In the genomic region with DNA sequence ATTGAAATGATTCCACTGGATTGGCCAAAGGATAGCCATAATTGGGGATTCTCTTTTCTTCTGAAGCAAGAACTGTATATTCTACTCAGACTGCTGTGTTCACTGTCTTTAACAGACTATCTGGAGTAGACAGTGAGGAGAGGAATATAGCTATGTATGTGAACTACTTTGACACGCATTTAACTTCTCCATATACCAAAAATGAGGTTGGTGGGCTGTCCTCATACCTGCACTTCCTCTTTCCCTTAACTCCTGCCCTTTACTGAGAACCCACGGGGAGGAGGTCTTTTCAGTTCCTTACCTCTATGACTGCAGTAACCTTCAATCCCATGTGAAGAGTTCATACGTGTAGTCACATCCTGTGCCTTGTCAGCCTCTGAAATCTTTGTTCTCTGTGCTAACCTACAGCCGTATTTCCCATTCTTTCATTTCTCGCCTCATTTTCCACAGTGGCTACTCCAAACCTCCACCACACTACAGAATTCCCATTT, we compare ENCODE assay signal across 11 cellular contexts.
DNase-seq lines count a peak whose midpoint lies in the region; ATAC-seq, FAIRE-seq and TF ChIP-seq lines count a peak whose summit lies in the region.
"Had no signal": no experiment of that assay in that cellular context is flagged by ENCODE, and none has a peak within 500 bp of the region (broad histone marks: within the 10 kb centered on the region; RNA-seq: fewer than 3 reads in every experiment).

No MANE protein-coding gene starts in this region.

- no peak overlapping the region for H3K4me3 ChIP-seq in K562
- H3K4me3 ChIP-seq in PC-9: no peak overlapping the region

- H3K4me1 ChIP-seq in K562 (replicated peaks in 1 of 2; ENCODE audit: control insufficient read depth in 2 of 2, insufficient read depth in 2 of 2, low read length in 2 of 2): no peaks in the 10 kb centered on the region
- no peaks in the 10 kb centered on the region for H3K4me1 ChIP-seq in PC-9 (replicated peaks; ENCODE audit: insufficient read depth)

- no peaks in the 10 kb centered on the region for H3K9me3 ChIP-seq in K562 (replicated peaks; ENCODE audit: control insufficient read depth, insufficient read depth, low read depth, low read length)
- H3K9me3 ChIP-seq in PC-9 (ENCODE audit: insufficient read depth, low read depth): no peaks in the 10 kb centered on the region

- no peak overlapping the region for H3K27ac ChIP-seq in K562 (ENCODE audit: extremely low read depth, low read depth, low read length)
- H3K27ac ChIP-seq in PC-9: no peak overlapping the region

- no peak overlapping the region for H3K9ac ChIP-seq in K562 (ENCODE audit: insufficient read depth in 1 of 2, low read depth in 2 of 2, low read length in 2 of 2)

- intact Hi-C loops in K562 (cut with micrococcal nuclease): no loop called here
- intact Hi-C loops in PC-9 (cut with micrococcal nuclease; ENCODE audit: unreplicated experiment): no loop called here

- H3K9me1 ChIP-seq in K562 (ENCODE audit: control insufficient read depth, insufficient read depth, low read length): no peaks in the 10 kb centered on the region

- no peak for DNase-seq in K562 (ENCODE audit: extremely low read depth in 1 of 4, low spot score in 3 of 4)
- DNase-seq in NCI-H187 (lab: John Stamatoyannopoulos, UW): no peak
- DNase-seq in NCI-H1048 (lab: John Stamatoyannopoulos, UW): no peak
- DNase-seq in NCI-H526 treated with DMSO at 0.1 percent for 48 hours (lab: John Stamatoyannopoulos, UW): no peak
- no peak for DNase-seq in PC-9
- DNase-seq: immature natural killer cell, NCI-H146 had no signal

- H3K36me3 ChIP-seq in K562 (ENCODE audit: control insufficient read depth, insufficient read depth, low read length): no peaks in the 10 kb centered on the region
- H3K36me3 ChIP-seq in PC-9 (ENCODE audit: low read depth): no peaks in the 10 kb centered on the region

- TF ChIP-seq EP300 in K562 (IDR thresholded peaks at IDR 0.05; ENCODE audit: low read length): no peak

- WGBS in K562 (ENCODE audit: insufficient coverage, low coverage, missing lambda C conversion rate): 3% methylated on average over 5 of the region's 5 CpGs

- BruUV-seq in K562 (replicated peaks; lab: Mats Ljungman, UMichigan) (no TSS peak), PC-9 (replicated peaks; lab: Mats Ljungman, UMichigan) (no TSS peak)

- POLR2A ChIA-PET in K562 (lab: Yijun Ruan, JAX) (no interaction called here), PC-9 (lab: Charles Lee; ENCODE audit: unreplicated experiment) (no interaction called here)

- H3K4me2 ChIP-seq in K562 (ENCODE audit: insufficient read depth, low read length) (no peak overlapping the region), PC-9 (no peak overlapping the region)

- TF ChIP-seq RAD21 in K562 (CRISPR knock-in tag; conservative IDR thresholded peaks at IDR 0.05 in 1 of 2, IDR thresholded peaks at IDR 0.05 in 1 of 2): no peak

- ATAC-seq in GM18517 (IDR thresholded peaks at IDR 0.05; ENCODE audit: unreplicated experiment) (peak; percentile 56), GM21447 (IDR thresholded peaks at IDR 0.05; ENCODE audit: unreplicated experiment) (peak; percentile 72), HG03354 (IDR thresholded peaks at IDR 0.05; ENCODE audit: poor library complexity, severe bottlenecking, unreplicated experiment) (peak; percentile 58), K562 (no peak)

- no peak for TF ChIP-seq POLR2A in K562 (conservative IDR thresholded peaks at IDR 0.05)

- H2AFZ ChIP-seq in K562 (ENCODE audit: low read depth, low read length): no peak overlapping the region
- H2AFZ ChIP-seq in PC-9: no peak overlapping the region

- no peaks in the 10 kb centered on the region for H3K27me3 ChIP-seq in K562 (ENCODE audit: control insufficient read depth in 2 of 2, insufficient read depth in 2 of 2, low read length in 2 of 2)
- peaks cover 47% of the 10 kb centered on the region for H3K27me3 ChIP-seq in PC-9 (ENCODE audit: insufficient read depth, low read depth)

- CTCF ChIA-PET in K562 (lab: Yijun Ruan, JAX; ENCODE audit: low intra/inter-chr PET ratio): no interaction called here
- CTCF ChIA-PET in PC-9 (lab: Charles Lee): no interaction called here

- no peaks in the 10 kb centered on the region for H3K9me2 ChIP-seq in PC-9 (ENCODE audit: insufficient read depth)

- no peaks in the 10 kb centered on the region for H3F3A ChIP-seq in PC-9 (ENCODE audit: insufficient read depth, low read depth)

- FAIRE-seq in K562 (lab: Jason Lieb, UNC): no peak
- FAIRE-seq: TTC549 had no signal

- H3K79me2 ChIP-seq in K562 (ENCODE audit: control insufficient read depth, insufficient read depth, low read length): no peaks in the 10 kb centered on the region
- no peaks in the 10 kb centered on the region for H3K79me2 ChIP-seq in PC-9 (ENCODE audit: low read depth)

- in situ Hi-C loops in K562 (cut with MboI): no loop called here

- H4K20me1 ChIP-seq in K562 (replicated peaks; ENCODE audit: control insufficient read depth, insufficient read depth, low read length) (no peaks in the 10 kb centered on the region), PC-9 (ENCODE audit: insufficient read depth) (no peaks in the 10 kb centered on the region)

- no peak for TF ChIP-seq CTCF in K562 (IDR thresholded peaks at IDR 0.05 in 2 of 3, conservative IDR thresholded peaks at IDR 0.05 in 1 of 3; ENCODE audit: insufficient read depth in 2 of 3, low read depth in 1 of 3, low read length in 3 of 3)
- no peak for TF ChIP-seq CTCF in PC-9 (conservative IDR thresholded peaks at IDR 0.05)

TF ChIP-seq in K562, 482 proteins besides CTCF, POLR2A, EP300 and RAD21:
- TF ChIP-seq, protein P1, sequence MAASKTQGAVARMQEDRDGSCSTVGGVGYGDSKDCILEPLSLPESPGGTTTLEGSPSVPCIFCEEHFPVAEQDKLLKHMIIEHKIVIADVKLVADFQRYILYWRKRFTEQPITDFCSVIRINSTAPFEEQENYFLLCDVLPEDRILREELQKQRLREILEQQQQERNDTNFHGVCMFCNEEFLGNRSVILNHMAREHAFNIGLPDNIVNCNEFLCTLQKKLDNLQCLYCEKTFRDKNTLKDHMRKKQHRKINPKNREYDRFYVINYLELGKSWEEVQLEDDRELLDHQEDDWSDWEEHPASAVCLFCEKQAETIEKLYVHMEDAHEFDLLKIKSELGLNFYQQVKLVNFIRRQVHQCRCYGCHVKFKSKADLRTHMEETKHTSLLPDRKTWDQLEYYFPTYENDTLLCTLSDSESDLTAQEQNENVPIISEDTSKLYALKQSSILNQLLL (CRISPR knock-in tag; IDR thresholded peaks at IDR 0.05; ENCODE audit: borderline replicate concordance): no peak
- TF ChIP-seq, protein P2, sequence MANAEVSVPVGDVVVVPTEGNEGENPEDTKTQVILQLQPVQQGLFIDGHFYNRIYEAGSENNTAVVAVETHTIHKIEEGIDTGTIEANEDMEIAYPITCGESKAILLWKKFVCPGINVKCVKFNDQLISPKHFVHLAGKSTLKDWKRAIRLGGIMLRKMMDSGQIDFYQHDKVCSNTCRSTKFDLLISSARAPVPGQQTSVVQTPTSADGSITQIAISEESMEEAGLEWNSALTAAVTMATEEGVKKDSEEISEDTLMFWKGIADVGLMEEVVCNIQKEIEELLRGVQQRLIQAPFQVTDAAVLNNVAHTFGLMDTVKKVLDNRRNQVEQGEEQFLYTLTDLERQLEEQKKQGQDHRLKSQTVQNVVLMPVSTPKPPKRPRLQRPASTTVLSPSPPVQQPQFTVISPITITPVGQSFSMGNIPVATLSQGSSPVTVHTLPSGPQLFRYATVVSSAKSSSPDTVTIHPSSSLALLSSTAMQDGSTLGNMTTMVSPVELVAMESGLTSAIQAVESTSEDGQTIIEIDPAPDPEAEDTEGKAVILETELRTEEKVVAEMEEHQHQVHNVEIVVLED (CRISPR knock-in tag; IDR thresholded peaks at IDR 0.05): no peak
- TF ChIP-seq ZNF239 (CRISPR knock-in tag; IDR thresholded peaks at IDR 0.05) (no peak), SPI1 (IDR thresholded peaks at IDR 0.05; ENCODE audit: borderline replicate concordance, low read depth, low read length) (peak; percentile 78)
- TF ChIP-seq, protein P3, sequence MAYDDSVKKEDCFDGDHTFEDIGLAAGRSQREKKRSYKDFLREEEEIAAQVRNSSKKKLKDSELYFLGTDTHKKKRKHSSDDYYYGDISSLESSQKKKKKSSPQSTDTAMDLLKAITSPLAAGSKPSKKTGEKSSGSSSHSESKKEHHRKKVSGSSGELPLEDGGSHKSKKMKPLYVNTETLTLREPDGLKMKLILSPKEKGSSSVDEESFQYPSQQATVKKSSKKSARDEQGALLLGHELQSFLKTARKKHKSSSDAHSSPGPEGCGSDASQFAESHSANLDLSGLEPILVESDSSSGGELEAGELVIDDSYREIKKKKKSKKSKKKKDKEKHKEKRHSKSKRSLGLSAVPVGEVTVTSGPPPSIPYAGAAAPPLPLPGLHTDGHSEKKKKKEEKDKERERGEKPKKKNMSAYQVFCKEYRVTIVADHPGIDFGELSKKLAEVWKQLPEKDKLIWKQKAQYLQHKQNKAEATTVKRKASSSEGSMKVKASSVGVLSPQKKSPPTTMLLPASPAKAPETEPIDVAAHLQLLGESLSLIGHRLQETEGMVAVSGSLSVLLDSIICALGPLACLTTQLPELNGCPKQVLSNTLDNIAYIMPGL (CRISPR knock-in tag; IDR thresholded peaks at IDR 0.05): no peak
